In the genomic region with DNA sequence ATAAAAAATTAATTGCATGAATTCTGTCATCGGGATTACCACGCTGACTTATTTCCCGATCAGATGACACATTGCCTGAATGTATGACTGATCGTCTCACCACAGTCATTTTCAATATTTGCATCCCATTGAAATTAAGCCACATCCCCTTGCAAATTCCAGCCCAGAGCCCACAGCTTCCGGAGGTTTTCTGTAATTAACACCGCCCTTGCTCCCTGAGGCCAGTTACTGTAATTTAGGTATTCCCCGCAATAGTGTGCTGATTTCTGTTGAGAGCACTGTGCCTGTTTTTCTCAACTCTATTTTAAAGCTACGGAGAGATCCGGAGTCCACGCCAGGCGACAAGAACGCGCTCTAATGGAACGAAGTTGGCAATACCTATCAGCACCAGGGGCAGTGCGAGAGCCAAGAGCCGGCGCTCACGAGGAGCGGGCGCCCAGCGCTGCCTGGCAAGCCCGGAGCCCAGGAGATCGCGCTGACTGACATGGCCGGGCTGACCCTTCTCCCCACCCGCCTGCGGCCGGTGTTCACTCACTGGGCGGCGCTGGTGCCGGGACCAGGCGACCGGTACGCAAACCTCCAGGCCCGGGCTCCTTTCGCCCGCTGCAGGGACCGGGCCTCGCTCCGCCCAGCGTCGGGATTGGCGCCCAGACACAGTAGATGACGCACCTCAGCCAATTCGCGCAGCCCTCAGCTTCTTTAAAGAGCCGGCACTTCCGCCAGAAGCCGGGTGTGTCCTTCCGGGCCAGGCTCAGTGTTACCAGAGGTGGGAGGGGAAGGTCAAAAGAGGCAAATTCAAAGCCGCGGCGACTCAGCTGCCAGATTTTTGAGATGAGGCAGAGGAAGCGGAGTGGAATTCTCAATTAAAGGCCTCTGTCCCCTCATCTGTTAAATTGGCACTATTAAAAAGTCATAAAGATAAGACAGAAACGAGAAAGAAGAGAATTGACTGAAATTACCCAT, we compare ENCODE assay signal across 8 cellular contexts. TPM values are rescaled to one million over a fixed set of nuclear protein-coding genes. Genes with fewer than 3 reads are reported as not detected.
DNase-seq lines count a peak whose midpoint lies in the region; ATAC-seq and TF ChIP-seq lines count a peak whose summit lies in the region.

TSS of gene PLGRKT (minus strand) at position 672 of the 963 bp plus-strand sequence. CDS start 5,948 bp downstream, outside the sequence.

- peak; percentile 87 for TF ChIP-seq POLR2A in Raji (IDR thresholded peaks at IDR 0.05; ENCODE audit: insufficient read depth, low read depth, low read length)

- peak; percentile 95 to 96 for ATAC-seq in naive thymus-derived CD8-positive, alpha-beta T cell

- no peak for TF ChIP-seq CTCF in fibroblast of mammary gland (conservative IDR thresholded peaks at IDR 0.05; ENCODE audit: control insufficient read depth, insufficient read depth, low read depth, low read length)

- peaks cover 5 to 25% (median 9%) of the 10 kb centered on the region in 3 donors for H3K36me3 Mint-ChIP-seq in naive thymus-derived CD8-positive, alpha-beta T cell

- peaks cover 0 to 2% (median 0%) of the 10 kb centered on the region in 9 donors for H3K9me3 Mint-ChIP-seq in naive thymus-derived CD8-positive, alpha-beta T cell

- peak within 1 kb of the TSS; percentile 82 for H3K4me3 ChIP-seq in fibroblast of mammary gland (ENCODE audit: control insufficient read depth, low read depth, low read length)

- POLR2A ChIA-PET in naive thymus-derived CD8-positive, alpha-beta T cell (lab: Charles Lee), result interaction anchor here (0.6 to 3.7 kb wide), 16 partner anchors 9 to 761 kb away, joined by 3 to 36 read pairs (median 4); partner anchors contain the start of genes AK3, CD274, JAK2 and RCL1

- peak within 1 kb of the TSS; percentile 83 to 98 (median 95) for H3K4me3 Mint-ChIP-seq in naive thymus-derived CD8-positive, alpha-beta T cell

- peak within 1 kb of the TSS; percentile 94 to 100 (median 98) for H3K27ac Mint-ChIP-seq in naive thymus-derived CD8-positive, alpha-beta T cell

- DNase-seq in ELR (ENCODE audit: low read depth) (peak; percentile 95), H4 (ENCODE audit: low spot score) (peak; percentile 84), LoVo (ENCODE audit: low spot score) (peak; percentile 94), fibroblast of mammary gland (ENCODE audit: low read depth) (peak; percentile 85)
- peak; percentile 86 for DNase-seq in activated T-helper 9 cell treated with anti-CD3 and anti-CD28 coated beads, Interleukin-2, amount 50 U/mL, for 16 hours (ENCODE audit: low read depth)
- DNase-seq in naive thymus-derived CD8-positive, alpha-beta T cell, result peak; percentile 74 to 94 (median 88)
- DNase-seq in stimulated activated naive CD4-positive, alpha-beta T cell (lab: John Stamatoyannopoulos, UW), result peak; percentile 82 to 92 (median 88)

- no peaks in the 10 kb centered on the region for H3K27me3 Mint-ChIP-seq in naive thymus-derived CD8-positive, alpha-beta T cell

- H3K4me1 Mint-ChIP-seq in naive thymus-derived CD8-positive, alpha-beta T cell, result peaks cover 17 to 39% (median 35%) of the 10 kb centered on the region in 4 donors

RNA-seq across cellular contexts. Expression of gene PLGRKT, which starts in this region (rescaled TPM):
- total RNA-seq in H4 (2014; rRNA removed; shearing (Covaris generic)), result 19.5 and 19.7 TPM in 2 replicates
- total RNA-seq in naive thymus-derived CD8-positive, alpha-beta T cell, result 10 to 100 TPM; 19.0 to 19.1 TPM
- 10 to 100 TPM; 45.2 to 60.3 (median 55.8) TPM for polyA plus RNA-seq in naive thymus-derived CD8-positive, alpha-beta T cell

Comparison
In these comparisons a context has a peak if more than half of its experiments do, and no peak if none do; other contexts are left out.
1. Peak in every context shown above with its lines: DNase-seq, ATAC-seq and H3K4me3 ChIP-seq.